8 cellular contexts compared by ENCODE assay signal in the genomic region with DNA sequence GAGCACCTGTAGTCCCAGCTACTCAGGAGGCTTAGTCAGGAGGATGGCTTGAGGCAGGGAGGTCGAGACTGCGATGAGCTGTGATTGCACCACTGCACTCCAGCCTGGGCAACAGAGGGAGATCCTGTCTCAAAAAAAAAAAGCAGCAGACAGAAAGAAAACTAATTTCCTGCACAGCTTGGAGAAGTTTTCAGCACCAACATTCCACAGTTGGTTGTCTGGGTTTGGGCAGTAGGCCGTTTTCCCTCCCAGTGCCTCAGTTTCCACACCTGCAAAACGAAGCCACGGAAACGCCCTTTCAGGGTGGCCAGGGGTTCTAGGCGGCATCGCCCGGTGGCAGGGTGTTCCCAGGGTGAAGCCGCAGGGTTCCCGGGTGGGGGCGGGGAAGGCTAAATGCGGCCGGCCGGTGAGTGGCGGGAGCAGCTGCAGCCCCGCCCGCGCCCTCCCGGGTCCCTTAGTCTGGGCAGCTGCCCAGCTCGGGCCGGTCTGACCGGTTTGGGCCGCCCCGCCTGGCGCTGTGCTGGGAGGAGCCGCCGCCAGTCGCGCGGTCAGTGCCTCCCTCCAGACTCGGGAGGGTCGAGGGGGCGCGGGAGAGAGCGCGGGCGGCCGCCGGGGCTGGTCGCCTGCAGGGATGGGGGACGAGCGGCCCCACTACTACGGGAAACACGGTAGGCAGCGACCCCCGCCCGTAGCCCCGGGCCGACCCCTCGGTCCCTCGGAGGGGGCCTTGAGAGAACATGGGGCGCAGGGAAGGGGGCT. TPM values are rescaled to one million over a fixed set of nuclear protein-coding genes. Genes with fewer than 3 reads are reported as not detected.
DNase-seq lines count a peak whose midpoint lies in the region; ATAC-seq and TF ChIP-seq lines count a peak whose summit lies in the region.

A gene (plus strand): TSS at position 551 of the 759 bp plus-strand sequence. CDS start 81 bp downstream, at position 632.

- DNase-seq in G401 (ENCODE audit: low spot score), result peak; percentile 53
- DNase-seq in NCI-H226, result peak; percentile 65
- peak; percentile 85 for DNase-seq in cerebellum (ENCODE audit: low spot score)
- peak; percentile 98 for DNase-seq in iPS-NIHi7 (ENCODE audit: extremely low spot score)
- peak; percentile 89 for DNase-seq in sigmoid colon
- DNase-seq in GM19240 (ENCODE audit: insufficient read length, low spot score), result no peak
- no peak for DNase-seq in NCI-H1694 (lab: John Stamatoyannopoulos, UW)

- no peaks in the 10 kb centered on the region for H3K9me3 ChIP-seq in sigmoid colon

- no peak for TF ChIP-seq CTCF in sigmoid colon (IDR thresholded peaks at IDR 0.05)

- TF ChIP-seq EP300 in sigmoid colon (IDR thresholded peaks at IDR 0.05), result no peak

- TF ChIP-seq POLR2A in sigmoid colon (IDR thresholded peaks at IDR 0.05), result peak in 1 of 2 donors; percentile 25

- H3K4me1 ChIP-seq in sigmoid colon, result peaks cover 0 to 19% (median 17%) of the 10 kb centered on the region in 4 donors

- intact Hi-C loops in sigmoid colon (cut with DNase I), result no loop called here

- 12 to 44% methylated on average over 53 of the region's 53 CpGs for WGBS in sigmoid colon, 2 donors

- no peaks in the 10 kb centered on the region for H3K27me3 ChIP-seq in sigmoid colon

- in situ Hi-C loops in G401 (cut with HindIII; ENCODE audit: low sequenced_read_pairs), result no loop called here

- H3K27ac ChIP-seq in sigmoid colon, result peak within 1 kb of the TSS; percentile 70 to 77 (median 74)

- no peak for ATAC-seq in HG03520 (IDR thresholded peaks at IDR 0.05; ENCODE audit: unreplicated experiment)

- H3K36me3 ChIP-seq in sigmoid colon, result peaks cover 0 to 20% (median 3%) of the 10 kb centered on the region in 4 donors

- H3K4me3 ChIP-seq in sigmoid colon, result peak within 1 kb of the TSS; percentile 47 to 75 (median 62)

RNA-seq across cellular contexts. Expression of the gene that starts here (rescaled TPM):
- 7.4 and 12.8 TPM in 2 replicates for total RNA-seq in G401 (2014; rRNA removed; shearing (Covaris generic))
- 28.6 TPM for total RNA-seq in cerebellum
- total RNA-seq in sigmoid colon, result 10 to 100 TPM; 19.3 to 31.0 (median 25.3) TPM
- polyA plus RNA-seq in sigmoid colon, result 10 to 100 TPM; 12.9 to 88.6 (median 23.4) TPM

Comparison
In these comparisons a context has a peak if more than half of its experiments do, and no peak if none do; other contexts are left out.
1. DNase-seq: peak in G401 (single experiment), NCI-H226 (single experiment), cerebellum (single experiment), iPS-NIHi7 (single experiment) and sigmoid colon (single experiment); none in GM19240 (single experiment) and NCI-H1694 (single experiment).